In the genomic region with DNA sequence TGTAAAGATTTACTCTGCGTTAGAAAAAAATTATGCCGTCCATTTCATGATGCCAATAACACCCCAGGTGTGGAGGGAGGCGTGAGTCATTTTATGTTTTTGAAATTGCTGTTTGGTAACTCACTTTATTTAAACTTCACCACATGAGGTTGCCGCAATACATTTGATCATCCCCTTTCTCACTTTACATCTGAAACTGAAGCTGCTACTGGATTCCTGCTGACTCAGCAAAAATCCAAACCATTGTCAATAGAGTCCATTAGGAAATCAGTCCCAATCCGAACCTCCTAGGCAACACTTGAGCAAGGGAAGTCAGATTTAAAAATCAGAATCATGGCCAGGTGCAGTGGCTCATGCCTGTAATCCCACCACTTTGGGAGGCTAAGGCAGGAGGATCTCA, we compare ENCODE assay signal across 17 cellular contexts.
A peak's percentile ranks its signal among the peaks of the same experiment; 100 is the strongest.
DNase-seq lines count a peak whose midpoint lies in the region; ATAC-seq, FAIRE-seq and TF ChIP-seq lines count a peak whose summit lies in the region.
"Had no signal": no experiment of that assay in that cellular context is flagged by ENCODE, and none has a peak within 500 bp of the region (broad histone marks: within the 10 kb centered on the region; RNA-seq: fewer than 3 reads in every experiment).

No MANE protein-coding gene starts in this region.

- no peak overlapping the region for H3K27ac Mint-ChIP-seq in stimulated activated effector memory CD8-positive, alpha-beta T cell treated with anti-CD3 and anti-CD28 coated beads, Interleukin-12 subunit alpha, Interleukin-12 subunit beta, amount 100 ng/mL, for 72 hours
- H3K27ac Mint-ChIP-seq: B cell; CD8-positive, alpha-beta T cell; HFFc6 had no signal

- POLR2A ChIA-PET in HepG2 (lab: Yijun Ruan, JAX) (no interaction called here), RWPE1 (lab: Yijun Ruan, JAX; ENCODE audit: low non-redundant PET) (no interaction called here)

- CTCF ChIA-PET in HepG2 (lab: Yijun Ruan, JAX; ENCODE audit: low intra/inter-chr PET ratio, low total read pairs), result no interaction called here
- CTCF ChIA-PET in RWPE1 (lab: Yijun Ruan, JAX), result no interaction called here

- TF ChIP-seq POLR2A in HepG2 (IDR thresholded peaks at IDR 0.05; ENCODE audit: insufficient read depth in 1 of 2, low read depth in 2 of 2, low read length in 2 of 2), result no peak
- TF ChIP-seq POLR2A in right lobe of liver (IDR thresholded peaks at IDR 0.05), result no peak

- no peak overlapping the region for H3K4me2 ChIP-seq in HepG2 (ENCODE audit: low read depth, low read length)

- H3K4me3 ChIP-seq in HepG2 (replicated peaks in 1 of 3; ENCODE audit: insufficient read depth in 1 of 3, low read depth in 2 of 3, low read length in 3 of 3), result no peak overlapping the region
- H3K4me3 ChIP-seq in right lobe of liver, result no peak overlapping the region
- no peak overlapping the region for H3K4me3 ChIP-seq in epithelial cell of esophagus (ENCODE audit: low read length)
- H3K4me3 ChIP-seq: BLaER1 treated with 17β-estradiol and CSF1 and Interleukin-3, amounts not matched to agents 10 nM and 100 nM had no signal

- H3K9me3 ChIP-seq in HepG2 (ENCODE audit: low read length) (no peaks in the 10 kb centered on the region), right lobe of liver (no peaks in the 10 kb centered on the region)

- H3K4me1 Mint-ChIP-seq in stimulated activated effector memory CD8-positive, alpha-beta T cell treated with anti-CD3 and anti-CD28 coated beads, Interleukin-12 subunit alpha, Interleukin-12 subunit beta, amount 100 ng/mL, for 72 hours, result peaks cover 10% of the 10 kb centered on the region

- FAIRE-seq in HepG2 (lab: Jason Lieb, UNC), result no peak
- FAIRE-seq: H54 had no signal

- no TSS peak for BruUV-seq in HepG2 (replicated peaks; lab: Mats Ljungman, UMichigan)

- H3K36me3 ChIP-seq in HepG2 (replicated peaks in 1 of 2; ENCODE audit: control insufficient read depth in 1 of 2, insufficient read depth in 2 of 2, low read length in 2 of 2), result no peaks in the 10 kb centered on the region
- H3K36me3 ChIP-seq in right lobe of liver, result no peaks in the 10 kb centered on the region
- H3K36me3 ChIP-seq: BLaER1 treated with 17β-estradiol and CSF1 and Interleukin-3, amounts not matched to agents 10 nM and 100 nM had no signal

- DNase-seq in HepG2 (ENCODE audit: low spot score) (no peak), right lobe of liver (no peak), RWPE1 (ENCODE audit: low spot score) (peak; percentile 44), epithelial cell of esophagus (ENCODE audit: low read depth) (peak; percentile 66)
- DNase-seq in stimulated activated effector memory CD8-positive, alpha-beta T cell treated with anti-CD3 and anti-CD28 coated beads, Interleukin-12 subunit alpha, Interleukin-12 subunit beta, amount 100 ng/mL, for 72 hours (ENCODE audit: low spot score in 2 of 2), result no peak
- DNase-seq: 8988T; Calu3; CD8-positive, alpha-beta T cell; DMS79 treated with DMSO at 0.1 percent for 48 hours; GF-D8; HFFc6 had no signal

- H3K27ac ChIP-seq in HepG2 (ENCODE audit: extremely low read length, insufficient read depth, low read length) (no peak overlapping the region), right lobe of liver (no peak overlapping the region), RWPE1 (no peak overlapping the region)
- H3K27ac ChIP-seq: BLaER1 treated with 17β-estradiol and CSF1 and Interleukin-3, amounts not matched to agents 10 nM and 100 nM had no signal

- H3K4me1 ChIP-seq in HepG2 (ENCODE audit: insufficient read depth, low read length) (no peaks in the 10 kb centered on the region), right lobe of liver (no peaks in the 10 kb centered on the region)

- H3K36me3 Mint-ChIP-seq in stimulated activated effector memory CD8-positive, alpha-beta T cell treated with anti-CD3 and anti-CD28 coated beads, Interleukin-12 subunit alpha, Interleukin-12 subunit beta, amount 100 ng/mL, for 72 hours, result no peaks in the 10 kb centered on the region
- H3K36me3 Mint-ChIP-seq: CD8-positive, alpha-beta T cell had no signal

- no peak overlapping the region for H3K4me3 Mint-ChIP-seq in stimulated activated effector memory CD8-positive, alpha-beta T cell treated with anti-CD3 and anti-CD28 coated beads, Interleukin-12 subunit alpha, Interleukin-12 subunit beta, amount 100 ng/mL, for 72 hours
- H3K4me3 Mint-ChIP-seq: B cell; CD8-positive, alpha-beta T cell; HFFc6 had no signal

- WGBS in HepG2 (ENCODE audit: low lambda C conversion rate), result 58% methylated on average over 5 of the region's 5 CpGs
- 71% methylated on average over 5 of the region's 5 CpGs for WGBS in right lobe of liver (ENCODE audit: insufficient coverage, low coverage, low lambda C conversion rate, missing lambda C conversion rate)

- H3K79me2 ChIP-seq in HepG2 (ENCODE audit: insufficient read depth, low read length), result no peaks in the 10 kb centered on the region

- TF ChIP-seq EP300 in HepG2 (IDR thresholded peaks at IDR 0.05; ENCODE audit: low read depth in 2 of 2, low read length in 2 of 2) (no peak), HepG2 (CRISPR knock-in tag; IDR thresholded peaks at IDR 0.05; ENCODE audit: borderline replicate concordance) (no peak)

- intact Hi-C loops in HepG2 (cut with micrococcal nuclease; ENCODE audit: unreplicated experiment), result no loop called here
- intact Hi-C loops in right lobe of liver (cut with DNase I), result no loop called here

- H3K9me3 Mint-ChIP-seq in stimulated activated effector memory CD8-positive, alpha-beta T cell treated with anti-CD3 and anti-CD28 coated beads, Interleukin-12 subunit alpha, Interleukin-12 subunit beta, amount 100 ng/mL, for 72 hours, result no peaks in the 10 kb centered on the region
- H3K9me3 Mint-ChIP-seq: CD8-positive, alpha-beta T cell; HFFc6 had no signal

- in situ Hi-C loops in HepG2 (cut with HindIII; ENCODE audit: extremely low pct_ligation_motif_present, low pct_unique_long_range_greater_than_20kb), result no loop called here

- TF ChIP-seq RAD21 in HepG2 (CRISPR knock-in tag; IDR thresholded peaks at IDR 0.05), result no peak

- H2AFZ ChIP-seq in HepG2 (ENCODE audit: low read length), result no peak overlapping the region

- H3K9ac ChIP-seq in HepG2 (ENCODE audit: insufficient read depth, low read depth, low read length), result no peak overlapping the region
- H3K9ac ChIP-seq: BLaER1 treated with 17β-estradiol and CSF1 and Interleukin-3, amounts not matched to agents 10 nM and 100 nM had no signal

- TF ChIP-seq CTCF in HepG2 (CRISPR knock-in tag; IDR thresholded peaks at IDR 0.05) (no peak), right lobe of liver (IDR thresholded peaks at IDR 0.05) (no peak), RWPE1 (conservative IDR thresholded peaks at IDR 0.05; ENCODE audit: low read depth) (no peak), epithelial cell of esophagus (IDR thresholded peaks at IDR 0.05; ENCODE audit: insufficient read depth, low read depth, low read length, missing control alignments) (no peak)

- H3K27me3 ChIP-seq in HepG2 (ENCODE audit: control insufficient read depth in 1 of 2, insufficient read depth in 2 of 2, low read length in 2 of 2), result no peaks in the 10 kb centered on the region
- no peaks in the 10 kb centered on the region for H3K27me3 ChIP-seq in right lobe of liver
- H3K27me3 ChIP-seq: BLaER1 treated with 17β-estradiol and CSF1 and Interleukin-3, amounts not matched to agents 10 nM and 100 nM had no signal

- H4K20me1 ChIP-seq in HepG2 (ENCODE audit: insufficient read depth, low read length), result no peaks in the 10 kb centered on the region
- H4K20me1 ChIP-seq: BLaER1 treated with 17β-estradiol and CSF1 and Interleukin-3, amounts not matched to agents 10 nM and 100 nM had no signal

- ATAC-seq in HepG2 (no peak), right lobe of liver (no peak), HG02973 (IDR thresholded peaks at IDR 0.05; ENCODE audit: unreplicated experiment) (no peak), GM19395 (IDR thresholded peaks at IDR 0.05; ENCODE audit: unreplicated experiment) (no peak)
- ATAC-seq in stimulated activated effector memory CD8-positive, alpha-beta T cell treated with anti-CD3 and anti-CD28 coated beads, Interleukin-12 subunit alpha, Interleukin-12 subunit beta, amount 100 ng/mL, for 72 hours, result no peak
- ATAC-seq: CD8-positive, alpha-beta T cell; HCT116 had no signal

TF ChIP-seq in HepG2, 621 proteins besides CTCF, POLR2A, EP300 and RAD21:
- TF ChIP-seq MAFF (IDR thresholded peaks at IDR 0.05; ENCODE audit: low read depth, low read length) (peak; percentile 100), NCOA2 (CRISPR knock-in tag; IDR thresholded peaks at IDR 0.05) (no peak), PCBP2 (optimal IDR thresholded peaks at IDR 0.05; ENCODE audit: low read depth, low read length, poor library complexity, severe bottlenecking) (no peak), MAFK (conservative IDR thresholded peaks at IDR 0.05 in 1 of 2, IDR thresholded peaks at IDR 0.05 in 1 of 2; ENCODE audit: low read length in 2 of 2) (peak; percentile 99 to 100), MAFG (CRISPR knock-in tag; IDR thresholded peaks at IDR 0.05) (peak; percentile 77)

Comparison
In these comparisons a context has a peak if more than half of its experiments do, and no peak if none do; other contexts are left out.
1. DNase-seq: peak in RWPE1 (single experiment) and epithelial cell of esophagus (single experiment); none in HepG2 (single experiment), right lobe of liver (0 of 3) and stimulated activated effector memory CD8-positive, alpha-beta T cell treated with anti-CD3 and anti-CD28 coated beads, Interleukin-12 subunit alpha, Interleukin-12 subunit beta, amount 100 ng/mL, for 72 hours (0 of 2).